ENCODE assay signal across 10 cellular contexts in genomic region chr4:184441461-184442392, GRCh38. TPM values are rescaled to one million over a fixed set of nuclear protein-coding genes. Genes with fewer than 3 reads are reported as not detected.
A peak's percentile ranks its signal among the peaks of the same experiment; 100 is the strongest.
DNase-seq lines count a peak whose midpoint lies in the region; ATAC-seq and TF ChIP-seq lines count a peak whose summit lies in the region.
"Had no signal": no experiment of that assay in that cellular context is flagged by ENCODE, and none has a peak within 500 bp of the region (broad histone marks: within the 10 kb centered on the region; RNA-seq: fewer than 3 reads in every experiment).

No MANE protein-coding gene starts in this region.

- peaks cover 50 to 86% of the 10 kb centered on the region in 2 experiments for H3K79me1 ChIP-seq in IMR-90 (ENCODE audit: low read depth in 1 of 2, low read length in 2 of 2)

- H3K9me3 Mint-ChIP-seq in CD4-positive, alpha-beta memory T cell: no peaks in the 10 kb centered on the region
- H3K9me3 Mint-ChIP-seq in naive thymus-derived CD8-positive, alpha-beta T cell: no peaks in the 10 kb centered on the region
- H3K9me3 Mint-ChIP-seq: memory B cell had no signal

- H4K5ac ChIP-seq in IMR-90 (ENCODE audit: low read depth, low read length): peak overlapping the region; percentile 34; the same call in 1 of the 2 replicates

- H2BK5ac ChIP-seq in IMR-90 (ENCODE audit: low read depth, low read length, poor library complexity, severe bottlenecking): no peak overlapping the region

- no peak overlapping the region for H3K4me3 ChIP-seq in CD4-positive, alpha-beta memory T cell (ENCODE audit: low read length in 2 of 2)
- no peak overlapping the region for H3K4me3 ChIP-seq in IMR-90 (ENCODE audit: insufficient read depth, low read depth, low read length)
- H3K4me3 ChIP-seq: uterus had no signal

- peak overlapping the region in 1 of 2 experiments; percentile 43; a peak in 1 of 4 replicates for H4K8ac ChIP-seq in IMR-90 (ENCODE audit: low read depth in 2 of 2, low read length in 2 of 2)

- ATAC-seq in IMR-90 (ENCODE audit: low read depth): peak; percentile 13; the same call in 1 of the 2 replicates
- peak; percentile 30 for ATAC-seq in esophagus mucosa
- no peak for ATAC-seq in naive thymus-derived CD8-positive, alpha-beta T cell
- no peak for ATAC-seq in HG03521 (IDR thresholded peaks at IDR 0.05; ENCODE audit: unreplicated experiment)
- ATAC-seq in GM21529 (IDR thresholded peaks at IDR 0.05; ENCODE audit: unreplicated experiment): no peak

- peak overlapping the region; percentile 54 for H3K14ac ChIP-seq in IMR-90 (replicated peaks; ENCODE audit: low read depth, low read length)

- DNase-seq in CD4-positive, alpha-beta memory T cell: no peak
- DNase-seq in IMR-90 (peak; percentile 57), GM20000 (ENCODE audit: low spot score) (no peak)
- no peak for DNase-seq in naive thymus-derived CD8-positive, alpha-beta T cell
- no peak for DNase-seq in NK-92 treated with Interleukin-12 subunit alpha and Interleukin-12 subunit beta, amount 100 ng/mL, for 24 hours (lab: John Stamatoyannopoulos, UW)
- DNase-seq: uterus had no signal

- WGBS in IMR-90 (ENCODE audit: extremely low coverage in 2 of 2, insufficient read length in 1 of 2), 2 experiments: 76% methylated on average over 4 of the region's 13 CpGs; no CpG with 5 or more reads in 1 of the 2 experiments

- no peaks in the 10 kb centered on the region for H3K27me3 Mint-ChIP-seq in CD4-positive, alpha-beta memory T cell
- H3K27me3 Mint-ChIP-seq in naive thymus-derived CD8-positive, alpha-beta T cell: no peaks in the 10 kb centered on the region
- H3K27me3 Mint-ChIP-seq: memory B cell had no signal

- H3K4me1 Mint-ChIP-seq in CD4-positive, alpha-beta memory T cell: peaks cover 61 to 92% (median 81%) of the 10 kb centered on the region in 4 donors
- peaks cover 65 to 95% (median 92%) of the 10 kb centered on the region in 4 donors for H3K4me1 Mint-ChIP-seq in naive thymus-derived CD8-positive, alpha-beta T cell

- dilution Hi-C loops in IMR-90 (cut with HindIII; ENCODE audit: low sequenced_read_pairs, unreplicated experiment): no loop called here

- H3K27ac Mint-ChIP-seq in CD4-positive, alpha-beta memory T cell: peak overlapping the region in 6 of 7 donors; percentile 30 to 86 (median 68)
- peak overlapping the region in 9 of 10 donors; percentile 18 to 89 (median 68) for H3K27ac Mint-ChIP-seq in naive thymus-derived CD8-positive, alpha-beta T cell

- CTCF ChIA-PET in CD4-positive, alpha-beta memory T cell (lab: Charles Lee; ENCODE audit: partially characterized antibody): interaction anchor here (0.5 to 2.0 kb wide), 3 partner anchors 11 to 187 kb away, joined by 3 to 6 read pairs (median 4); no protein-coding TSS in a partner anchor
- CTCF ChIA-PET in IMR-90 (lab: Yijun Ruan, JAX): no interaction called here

- TF ChIP-seq CTCF in IMR-90 (conservative IDR thresholded peaks at IDR 0.05; ENCODE audit: low read depth, low read length) (no peak), GM20000 (IDR thresholded peaks at IDR 0.05; ENCODE audit: extremely low read depth, missing control alignments) (no peak)

- H4K20me1 ChIP-seq in IMR-90 (ENCODE audit: insufficient read depth, low read length): peaks cover 33% of the 10 kb centered on the region

- intact Hi-C loops in CD4-positive, alpha-beta memory T cell (cut with micrococcal nuclease): loop anchor here (1.0 kb wide), 1 partner anchor 23 kb away; no protein-coding TSS in a partner anchor
- intact Hi-C loops in IMR-90 (cut with micrococcal nuclease): no loop called here

- H2AFZ ChIP-seq in IMR-90 (replicated peaks; ENCODE audit: low read length, poor library complexity): peak overlapping the region; percentile 50

- TF ChIP-seq RAD21 in IMR-90 (IDR thresholded peaks at IDR 0.05; ENCODE audit: low read length): no peak

- no peaks in the 10 kb centered on the region for H3K36me3 ChIP-seq in CD4-positive, alpha-beta memory T cell (ENCODE audit: insufficient read depth, low read length)
- H3K36me3 ChIP-seq in IMR-90 (ENCODE audit: control insufficient read depth, insufficient read depth, low read length): no peaks in the 10 kb centered on the region
- H3K36me3 ChIP-seq: uterus had no signal

- no peak overlapping the region for H3K18ac ChIP-seq in IMR-90 (ENCODE audit: low read depth, low read length)

- H3K27me3 ChIP-seq in CD4-positive, alpha-beta memory T cell (ENCODE audit: insufficient read depth, low read length): no peaks in the 10 kb centered on the region
- H3K27me3 ChIP-seq in IMR-90 (ENCODE audit: control insufficient read depth, insufficient read depth, low read length): no peaks in the 10 kb centered on the region
- H3K27me3 ChIP-seq: uterus had no signal

- POLR2A ChIA-PET in CD4-positive, alpha-beta memory T cell (lab: Charles Lee; ENCODE audit: partially characterized antibody): interaction anchor here (0.9 to 1.0 kb wide), 2 partner anchors 10 to 28 kb away, joined by 3 read pairs; no protein-coding TSS in a partner anchor
- POLR2A ChIA-PET in IMR-90 (lab: Charles Lee; ENCODE audit: unreplicated experiment): no interaction called here
- POLR2A ChIA-PET in naive thymus-derived CD8-positive, alpha-beta T cell (lab: Charles Lee): interaction anchor here (0.6 kb wide), 1 partner anchor 11 kb away, joined by 4 read pairs; no protein-coding TSS in a partner anchor

- no peak overlapping the region for H2BK120ac ChIP-seq in IMR-90 (ENCODE audit: low read depth, low read length)

- peak overlapping the region; percentile 2; the same call in 1 of the 2 replicates for H4K91ac ChIP-seq in IMR-90 (ENCODE audit: insufficient read depth, low read depth, low read length)

- in situ Hi-C loops in IMR-90 (cut with MboI; ENCODE audit: low sequenced_read_pairs): no loop called here

- peak overlapping the region; percentile 47; the same call in 1 of the 2 replicates for H3K23ac ChIP-seq in IMR-90 (ENCODE audit: low read depth, low read length)

- peaks cover 86% of the 10 kb centered on the region for H3K4me1 ChIP-seq in CD4-positive, alpha-beta memory T cell (ENCODE audit: insufficient read depth, low read length)
- peaks cover 24% of the 10 kb centered on the region for H3K4me1 ChIP-seq in IMR-90 (ENCODE audit: control insufficient read depth, insufficient read depth, low read length)

- H3K27ac ChIP-seq in CD4-positive, alpha-beta memory T cell (ENCODE audit: low read depth, low read length): no peak overlapping the region
- H3K27ac ChIP-seq in IMR-90 (ENCODE audit: insufficient read depth, low read length): peak overlapping the region; percentile 29; the same call in 1 of the 2 replicates
- H3K27ac ChIP-seq: uterus had no signal

- peak overlapping the region; percentile 64 for H3K4me2 ChIP-seq in IMR-90 (ENCODE audit: low read depth, low read length)

- peak overlapping the region; percentile 44 for H2AK9ac ChIP-seq in IMR-90 (replicated peaks; ENCODE audit: low read depth, low read length, poor library complexity)

- peaks cover 14 to 25% of the 10 kb centered on the region in 2 donors for H3K36me3 Mint-ChIP-seq in CD4-positive, alpha-beta memory T cell
- H3K36me3 Mint-ChIP-seq in naive thymus-derived CD8-positive, alpha-beta T cell: peaks cover 0 to 21% (median 3%) of the 10 kb centered on the region in 3 donors

- no peak overlapping the region for H2BK15ac ChIP-seq in IMR-90 (ENCODE audit: low read depth, low read length)

- H2AK5ac ChIP-seq in IMR-90 (ENCODE audit: low read depth, low read length): peak overlapping the region; percentile 54

- H2BK20ac ChIP-seq in IMR-90 (ENCODE audit: low read depth, low read length): no peak overlapping the region

- H3K4me3 Mint-ChIP-seq in CD4-positive, alpha-beta memory T cell: peak overlapping the region in 4 of 8 donors; percentile 1 to 55 (median 31)
- H3K4me3 Mint-ChIP-seq in naive thymus-derived CD8-positive, alpha-beta T cell: peak overlapping the region in 1 of 10 donors; percentile 36
- H3K4me3 Mint-ChIP-seq: memory B cell had no signal

- BruUV-seq in IMR-90 (replicated peaks; lab: Mats Ljungman, UMichigan): no TSS peak

- no peak overlapping the region for H3K56ac ChIP-seq in IMR-90 (ENCODE audit: extremely low read depth, insufficient read depth, low read length)

- peaks cover 28% of the 10 kb centered on the region for H3K9me1 ChIP-seq in IMR-90 (ENCODE audit: insufficient read depth, low read length)

- peak overlapping the region; percentile 54; the same call in 1 of the 2 replicates for H3K4ac ChIP-seq in IMR-90 (ENCODE audit: low read depth, low read length)

- H3K9ac ChIP-seq in IMR-90 (ENCODE audit: low read depth, low read length): no peak overlapping the region

- no peaks in the 10 kb centered on the region for H3K9me3 ChIP-seq in CD4-positive, alpha-beta memory T cell (ENCODE audit: control insufficient read depth in 1 of 2, low read length in 2 of 2)
- no peaks in the 10 kb centered on the region for H3K9me3 ChIP-seq in IMR-90 (ENCODE audit: control insufficient read depth, insufficient read depth, low read length)
- H3K9me3 ChIP-seq: uterus had no signal

- TF ChIP-seq POLR2A in IMR-90 (IDR thresholded peaks at IDR 0.05; ENCODE audit: low read depth, low read length): no peak

TF ChIP-seq in IMR-90, 13 proteins besides CTCF, POLR2A, EP300 and RAD21:
- TF ChIP-seq MAFK (IDR thresholded peaks at IDR 0.05; ENCODE audit: low read depth, low read length) (no peak), NFE2L2 (IDR thresholded peaks at IDR 0.05; ENCODE audit: low read depth, low read length) (no peak), FOS (IDR thresholded peaks at IDR 0.05; ENCODE audit: low read depth, low read length) (no peak), ELK1 (IDR thresholded peaks at IDR 0.05; ENCODE audit: borderline replicate concordance, low read depth, low read length) (no peak)

RNA-seq across cellular contexts. Expression of gene IRF2, which starts 32.6 kb away (rescaled TPM):
- 10 to 100 TPM; 66.7 to 70.4 TPM for total RNA-seq in CD4-positive, alpha-beta memory T cell
- polyA plus RNA-seq in CD4-positive, alpha-beta memory T cell: 10 to 100 TPM; 72.6 to 87.2 TPM
- total RNA-seq in IMR-90 (2012; rRNA removed) (20.3 and 21.9 TPM in 2 replicates), esophagus mucosa (19.1 TPM)
- polyA plus RNA-seq in IMR-90 (2012; rRNA removed): 16.5 and 20.6 TPM in 2 replicates
- polyA plus RNA-seq in IMR-90 (2012; cell fraction: cytosol; rRNA removed): 9.5 and 12.3 TPM in 2 replicates
- 9.2 and 22.4 TPM in 2 replicates for polyA plus RNA-seq in IMR-90 (2012; cell fraction: nucleus; rRNA removed; ENCODE audit: low replicate concordance)
- 10 to 100 TPM; 62.6 to 77.1 TPM for total RNA-seq in naive thymus-derived CD8-positive, alpha-beta T cell
- polyA plus RNA-seq in naive thymus-derived CD8-positive, alpha-beta T cell: 10 to 100 TPM; 72.7 to 80.7 (median 78.3) TPM

Comparison
In these comparisons a context has a peak if more than half of its experiments do, and no peak if none do; other contexts are left out.
1. ATAC-seq: peak in IMR-90 (single experiment) and esophagus mucosa (single experiment); none in naive thymus-derived CD8-positive, alpha-beta T cell (0 of 2), HG03521 (single experiment) and GM21529 (single experiment).